Comparison of ENCODE assay signal across 18 cellular contexts in genomic region chr11:123630126-123630531, GRCh38. TPM values are rescaled to one million over a fixed set of nuclear protein-coding genes. Genes with fewer than 3 reads are reported as not detected.
"Had no signal": no experiment of that assay in that cellular context is flagged by ENCODE, and none has a peak within 500 bp of the region (broad histone marks: within the 10 kb centered on the region; RNA-seq: fewer than 3 reads in every experiment).

No MANE protein-coding gene starts in this region.

- H3K9me3 Mint-ChIP-seq: activated CD4-positive, alpha-beta memory T cell treated with anti-CD3 and anti-CD28 coated beads, Interleukin-2, amount 10 ng/mL, durations not matched to agents 7 days and 5 days; activated naive CD8-positive, alpha-beta T cell treated with anti-CD3 and anti-CD28 coated beads, Interleukin-2, amount 50 U/mL, for 24 hours; activated T-helper 1 cell treated with anti-CD3 and anti-CD28 coated beads, Interleukin-12 subunit alpha, Interleukin-12 subunit beta, Interleukin-2, Interleukin-4 antibody, amounts not matched to agents 30 ng/mL and 10 ng/mL and 1 ng/mL, durations not matched to agents 14 hours and 24 hours and 36 hours; T-cell had no signal

- H3K79me2 ChIP-seq: parathyroid adenoma had no signal

- H2AFZ ChIP-seq: parathyroid adenoma had no signal

- H3K4me3 ChIP-seq: coronary artery, heart right ventricle, upper lobe of right lung had no signal

- H3K27me3 ChIP-seq: heart right ventricle, upper lobe of right lung had no signal

- DNase-seq: activated CD4-positive, alpha-beta memory T cell treated with anti-CD3 and anti-CD28 coated beads, Interleukin-2, amount 10 ng/mL, durations not matched to agents 7 days and 5 days; activated CD8-positive, alpha-beta memory T cell treated with anti-CD3 and anti-CD28 coated beads, Interleukin-2, amount 50 U/mL, for 4 hours; activated naive CD4-positive, alpha-beta T cell treated with Interleukin-2 at 50 U/mL for 16 hours; activated naive CD8-positive, alpha-beta T cell treated with anti-CD3 and anti-CD28 coated beads, Interleukin-2, amount 50 U/mL, for 24 hours; central memory CD4-positive, alpha-beta T cell; effector CD4-positive, alpha-beta T cell; heart right ventricle; mesenchymal stem cell; stimulated activated naive CD8-positive, alpha-beta T cell treated with anti-CD3 and anti-CD28 coated beads, Interleukin-15, Interleukin-2, amounts not matched to agents 100 U/mL and 50 U/mL, for 24 hours; T-cell; T1000; upper lobe of right lung had no signal

- FAIRE-seq: frontal cortex, islet of Langerhans had no signal

- ATAC-seq: activated naive CD8-positive, alpha-beta T cell treated with anti-CD3 and anti-CD28 coated beads, Interleukin-2, amount 50 U/mL, for 24 hours; left lobe of liver; stimulated activated naive CD8-positive, alpha-beta T cell treated with anti-CD3 and anti-CD28 coated beads, Interleukin-15, Interleukin-2, amounts not matched to agents 100 U/mL and 50 U/mL, for 24 hours; T-cell had no signal

- H3K9ac ChIP-seq: parathyroid adenoma had no signal

- H3K36me3 ChIP-seq: upper lobe of right lung had no signal

- H3K27ac ChIP-seq: coronary artery, parathyroid adenoma, upper lobe of right lung had no signal

- H3K4me1 Mint-ChIP-seq: activated CD4-positive, alpha-beta memory T cell treated with anti-CD3 and anti-CD28 coated beads, Interleukin-2, amount 10 ng/mL, durations not matched to agents 7 days and 5 days; activated naive CD8-positive, alpha-beta T cell treated with anti-CD3 and anti-CD28 coated beads, Interleukin-2, amount 50 U/mL, for 24 hours; T-cell had no signal

- H3K4me3 Mint-ChIP-seq: activated CD4-positive, alpha-beta memory T cell treated with anti-CD3 and anti-CD28 coated beads, Interleukin-2, amount 10 ng/mL, durations not matched to agents 7 days and 5 days; activated naive CD8-positive, alpha-beta T cell treated with anti-CD3 and anti-CD28 coated beads, Interleukin-2, amount 50 U/mL, for 24 hours; activated T-helper 1 cell treated with anti-CD3 and anti-CD28 coated beads, Interleukin-12 subunit alpha, Interleukin-12 subunit beta, Interleukin-2, Interleukin-4 antibody, amounts not matched to agents 30 ng/mL and 10 ng/mL and 1 ng/mL, durations not matched to agents 14 hours and 24 hours and 36 hours; T-cell had no signal

- H3K27ac Mint-ChIP-seq: activated CD4-positive, alpha-beta memory T cell treated with anti-CD3 and anti-CD28 coated beads, Interleukin-2, amount 10 ng/mL, durations not matched to agents 7 days and 5 days; activated naive CD8-positive, alpha-beta T cell treated with anti-CD3 and anti-CD28 coated beads, Interleukin-2, amount 50 U/mL, for 24 hours; activated T-helper 1 cell treated with anti-CD3 and anti-CD28 coated beads, Interleukin-12 subunit alpha, Interleukin-12 subunit beta, Interleukin-2, Interleukin-4 antibody, amounts not matched to agents 30 ng/mL and 10 ng/mL and 1 ng/mL, durations not matched to agents 14 hours and 24 hours and 36 hours; T-cell had no signal

- H3K9me3 ChIP-seq: heart right ventricle, upper lobe of right lung had no signal

- H3K4me1 ChIP-seq: parathyroid adenoma had no signal

RNA-seq across cellular contexts. Expression of gene SCN3B, which starts 24.3 kb away (rescaled TPM):
- total RNA-seq: activated T-helper 1 cell treated with anti-CD3 and anti-CD28 coated beads, Interleukin-12 subunit alpha, Interleukin-12 subunit beta, Interleukin-2, Interleukin-4 antibody, amounts not matched to agents 30 ng/mL and 10 ng/mL and 1 ng/mL, durations not matched to agents 14 hours and 24 hours and 36 hours; left lobe of liver; T-cell had no signal
